Comparison of ENCODE assay signal across 21 cellular contexts in the genomic region with DNA sequence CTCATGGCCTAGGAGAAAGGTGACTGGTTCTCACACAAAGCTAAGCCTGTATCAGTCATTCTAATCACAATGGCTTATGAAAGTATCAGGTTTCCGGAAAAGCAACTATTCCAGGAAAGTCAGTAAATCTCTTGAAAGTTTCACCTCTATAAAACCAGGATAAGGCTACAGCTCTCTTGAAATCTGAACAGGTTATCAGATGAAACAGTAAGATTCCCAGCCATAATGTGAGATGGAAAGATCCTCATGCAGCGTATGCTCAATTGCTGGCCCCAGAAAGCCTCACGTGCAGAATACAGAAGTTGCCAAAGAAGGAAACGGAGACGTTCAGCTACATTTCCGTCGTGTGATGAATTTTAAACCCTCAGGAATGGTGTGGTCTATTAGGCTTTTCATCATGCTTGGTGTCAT.
A peak's percentile ranks its signal among the peaks of the same experiment; 100 is the strongest.
DNase-seq lines count a peak whose midpoint lies in the region; ATAC-seq, FAIRE-seq and TF ChIP-seq lines count a peak whose summit lies in the region.
"Had no signal": no experiment of that assay in that cellular context is flagged by ENCODE, and none has a peak within 500 bp of the region (broad histone marks: within the 10 kb centered on the region; RNA-seq: fewer than 3 reads in every experiment).

No MANE protein-coding gene starts in this region.

- TF ChIP-seq POLR2A in K562 (conservative IDR thresholded peaks at IDR 0.05) (no peak), spleen (IDR thresholded peaks at IDR 0.05) (no peak)

- intact Hi-C loops in activated CD4-positive, alpha-beta T cell treated with anti-CD3 and anti-CD28 coated beads for 36 hours (cut with DNase I, micrococcal nuclease): loop anchor here in 1 of 2 experiments (5.0 kb wide), 1 partner anchor 110 kb away; no protein-coding TSS in a partner anchor
- intact Hi-C loops in K562 (cut with micrococcal nuclease) (no loop called here), spleen (cut with DNase I; ENCODE audit: low total_unique reads) (no loop called here)

- no peaks in the 10 kb centered on the region for H3K9me3 ChIP-seq in K562 (replicated peaks; ENCODE audit: control insufficient read depth, insufficient read depth, low read depth, low read length)
- H3K9me3 ChIP-seq in neutrophil: no peaks in the 10 kb centered on the region
- no peaks in the 10 kb centered on the region for H3K9me3 ChIP-seq in spleen
- H3K9me3 ChIP-seq: body of pancreas, mucosa of descending colon had no signal

- POLR2A ChIA-PET in activated CD4-positive, alpha-beta T cell treated with anti-CD3 and anti-CD28 coated beads for 36 hours (lab: Charles Lee): no interaction called here
- POLR2A ChIA-PET in K562 (lab: Yijun Ruan, JAX): interaction anchor here (0.9 kb wide), 1 partner anchor 17 kb away, joined by 3 read pairs; no protein-coding TSS in a partner anchor

- CTCF ChIA-PET in activated CD4-positive, alpha-beta T cell treated with anti-CD3 and anti-CD28 coated beads for 36 hours (lab: Charles Lee): interaction anchor here (1.5 to 2.3 kb wide), 2 partner anchors 90 to 109 kb away, joined by 3 to 6 read pairs; a partner anchor contains a TSS
- CTCF ChIA-PET in K562 (lab: Yijun Ruan, JAX; ENCODE audit: low intra/inter-chr PET ratio): no interaction called here

- no peak overlapping the region for H3K4me2 ChIP-seq in K562 (ENCODE audit: insufficient read depth, low read length)
- H3K4me2 ChIP-seq: GM23338 had no signal

- BruUV-seq in K562 (replicated peaks; lab: Mats Ljungman, UMichigan): no TSS peak

- TF ChIP-seq EP300 in K562 (IDR thresholded peaks at IDR 0.05; ENCODE audit: low read length): no peak

- H3K4me3 ChIP-seq in K562 (no peak overlapping the region), neutrophil (ENCODE audit: low read depth in 1 of 2, low read length in 1 of 2) (no peak overlapping the region), spleen (no peak overlapping the region)
- H3K4me3 ChIP-seq: body of pancreas, GM23338, mucosa of descending colon had no signal

- H3K27me3 Mint-ChIP-seq in activated CD4-positive, alpha-beta T cell treated with anti-CD3 and anti-CD28 coated beads for 36 hours: no peaks in the 10 kb centered on the region
- H3K27me3 Mint-ChIP-seq: activated CD4-positive, alpha-beta T cell treated with anti-CD3 and anti-CD28 coated beads, Interleukin-2, amount 10 ng/mL, durations not matched to agents 7 days and 5 days; stimulated activated naive CD8-positive, alpha-beta T cell treated with anti-CD3 and anti-CD28 coated beads, Interleukin-15, Interleukin-2, amounts not matched to agents 100 ng/mL and 50 ng/mL, for 24 hours had no signal

- H3K27ac ChIP-seq in K562 (ENCODE audit: extremely low read depth, low read depth, low read length): no peak overlapping the region
- peak overlapping the region; percentile 75 for H3K27ac ChIP-seq in neutrophil
- H3K27ac ChIP-seq in spleen: peak overlapping the region in 2 of 8 donors; percentile 18 to 34
- H3K27ac ChIP-seq: body of pancreas had no signal

- no peak for FAIRE-seq in K562 (lab: Jason Lieb, UNC)
- FAIRE-seq: D721Med, GM12892 had no signal

- peaks cover 32% of the 10 kb centered on the region for H3K36me3 Mint-ChIP-seq in activated CD4-positive, alpha-beta T cell treated with anti-CD3 and anti-CD28 coated beads for 36 hours (ENCODE audit: low read depth)

- no peaks in the 10 kb centered on the region for H3K9me1 ChIP-seq in K562 (ENCODE audit: control insufficient read depth, insufficient read depth, low read length)

- no peak overlapping the region for H3K9ac ChIP-seq in K562 (ENCODE audit: insufficient read depth in 1 of 2, low read depth in 2 of 2, low read length in 2 of 2)

- H3K9me3 Mint-ChIP-seq in activated CD4-positive, alpha-beta T cell treated with anti-CD3 and anti-CD28 coated beads for 36 hours (ENCODE audit: low read depth): peaks cover 13% of the 10 kb centered on the region
- H3K9me3 Mint-ChIP-seq: GM23338 had no signal

- ATAC-seq in activated CD4-positive, alpha-beta T cell treated with anti-CD3 and anti-CD28 coated beads for 36 hours: no peak
- ATAC-seq in K562: no peak
- ATAC-seq: body of pancreas, GM23338, left cardiac atrium, mucosa of descending colon had no signal

- TF ChIP-seq RAD21 in K562 (CRISPR knock-in tag; conservative IDR thresholded peaks at IDR 0.05 in 1 of 2, IDR thresholded peaks at IDR 0.05 in 1 of 2): no peak

- 3% methylated on average over 7 of the region's 7 CpGs for WGBS in K562 (ENCODE audit: insufficient coverage, low coverage, missing lambda C conversion rate)
- WGBS in spleen, 5 donors: 58 to 84% (median 70%) methylated on average over 7 of the region's 7 CpGs

- H3K36me3 ChIP-seq in K562 (ENCODE audit: control insufficient read depth, insufficient read depth, low read length): no peaks in the 10 kb centered on the region
- H3K36me3 ChIP-seq in neutrophil: no peaks in the 10 kb centered on the region
- H3K36me3 ChIP-seq in spleen: no peaks in the 10 kb centered on the region

- H3K4me1 ChIP-seq in K562 (replicated peaks in 1 of 2; ENCODE audit: control insufficient read depth in 2 of 2, insufficient read depth in 2 of 2, low read length in 2 of 2) (peaks cover 0 to 4% of the 10 kb centered on the region in 2 experiments; a peak in 3 of 5 replicates), neutrophil (ENCODE audit: control insufficient read depth in 1 of 2, insufficient read depth in 1 of 2, low read depth in 1 of 2, low read length in 1 of 2) (peaks cover 19 to 29% of the 10 kb centered on the region in 2 experiments), spleen (peaks cover 5 to 50% (median 23%) of the 10 kb centered on the region in 6 donors)

- in situ Hi-C loops in K562 (cut with MboI): no loop called here

- H2AFZ ChIP-seq in K562 (ENCODE audit: low read depth, low read length): no peak overlapping the region
- H2AFZ ChIP-seq: GM23338 had no signal

- DNase-seq in activated CD4-positive, alpha-beta T cell treated with anti-CD3 and anti-CD28 coated beads for 36 hours: no peak
- no peak for DNase-seq in activated CD4-positive, alpha-beta T cell treated with anti-CD3 and anti-CD28 coated beads, Interleukin-2, amount 50 U/mL, for 1 hour
- DNase-seq in MV-4-11 (lab: John Stamatoyannopoulos, UW): peak; percentile 66
- DNase-seq in K562 (ENCODE audit: extremely low read depth in 1 of 4, low spot score in 3 of 4): no peak
- no peak for DNase-seq in T1000 (lab: John Stamatoyannopoulos, UW)
- no peak for DNase-seq in spleen
- DNase-seq in NCI-H748 treated with DMSO at 0.1 percent for 48 hours (lab: John Stamatoyannopoulos, UW): no peak
- DNase-seq: activated CD4-positive, alpha-beta T cell treated with anti-CD3 and anti-CD28 coated beads, Interleukin-2, amount 10 ng/mL, durations not matched to agents 7 days and 5 days; activated effector memory CD4-positive, alpha-beta T cell treated with Interleukin-2 at 50 U/mL for 16 hours; body of pancreas; GDM1; hypothalamus; left cardiac atrium; mucosa of descending colon; NCI-H187; NCI-H526 treated with DMSO at 0.1 percent for 48 hours had no signal

- H3K27me3 ChIP-seq in K562 (ENCODE audit: control insufficient read depth in 2 of 2, insufficient read depth in 2 of 2, low read length in 2 of 2) (no peaks in the 10 kb centered on the region; a peak in 1 of 5 replicates), neutrophil (no peaks in the 10 kb centered on the region), spleen (replicated peaks in 1 of 7) (no peaks in the 10 kb centered on the region)
- H3K27me3 ChIP-seq: body of pancreas had no signal

- TF ChIP-seq CTCF in K562 (IDR thresholded peaks at IDR 0.05 in 2 of 3, conservative IDR thresholded peaks at IDR 0.05 in 1 of 3; ENCODE audit: insufficient read depth in 2 of 3, low read depth in 1 of 3, low read length in 3 of 3): no peak
- TF ChIP-seq CTCF in neutrophil (IDR thresholded peaks at IDR 0.05): no peak
- no peak for TF ChIP-seq CTCF in spleen (IDR thresholded peaks at IDR 0.05 in 8 of 11, conservative IDR thresholded peaks at IDR 0.05 in 3 of 11)

- no peaks in the 10 kb centered on the region for H3K79me2 ChIP-seq in K562 (ENCODE audit: control insufficient read depth, insufficient read depth, low read length)

- H4K20me1 ChIP-seq in K562 (replicated peaks; ENCODE audit: control insufficient read depth, insufficient read depth, low read length): no peaks in the 10 kb centered on the region

- peaks cover 63% of the 10 kb centered on the region for H3K4me1 Mint-ChIP-seq in activated CD4-positive, alpha-beta T cell treated with anti-CD3 and anti-CD28 coated beads for 36 hours
- H3K4me1 Mint-ChIP-seq: GM23338 had no signal

- H3K27ac Mint-ChIP-seq in activated CD4-positive, alpha-beta T cell treated with anti-CD3 and anti-CD28 coated beads for 36 hours: peak overlapping the region; percentile 87
- H3K27ac Mint-ChIP-seq: GM23338; stimulated activated naive CD8-positive, alpha-beta T cell treated with anti-CD3 and anti-CD28 coated beads, Interleukin-15, Interleukin-2, amounts not matched to agents 100 ng/mL and 50 ng/mL, for 24 hours had no signal

- H3K4me3 Mint-ChIP-seq in activated CD4-positive, alpha-beta T cell treated with anti-CD3 and anti-CD28 coated beads for 36 hours: no peak overlapping the region
- H3K4me3 Mint-ChIP-seq: activated CD4-positive, alpha-beta T cell treated with anti-CD3 and anti-CD28 coated beads, Interleukin-2, amount 10 ng/mL, durations not matched to agents 7 days and 5 days; GM23338; stimulated activated naive CD8-positive, alpha-beta T cell treated with anti-CD3 and anti-CD28 coated beads, Interleukin-15, Interleukin-2, amounts not matched to agents 100 ng/mL and 50 ng/mL, for 24 hours had no signal

TF ChIP-seq in K562, 482 proteins besides CTCF, POLR2A, EP300 and RAD21 (continues in another document):
- peak; percentile 55 for TF ChIP-seq BHLHE40 (IDR thresholded peaks at IDR 0.05; ENCODE audit: low read length)
- no peak for TF ChIP-seq ZNF444 (CRISPR knock-in tag; IDR thresholded peaks at IDR 0.05)
- TF ChIP-seq CEBPG (CRISPR knock-in tag; IDR thresholded peaks at IDR 0.05): no peak
- TF ChIP-seq CEBPG (tag; conservative IDR thresholded peaks at IDR 0.05 in 1 of 2, IDR thresholded peaks at IDR 0.05 in 1 of 2): no peak
- TF ChIP-seq SOX6 (IDR thresholded peaks at IDR 0.05): 0 out of 2 replicates have a peak, but pooled peaks have one; percentile 15
- no peak for TF ChIP-seq DIDO1 (tag; IDR thresholded peaks at IDR 0.05; ENCODE audit: low read depth)
- no peak for TF ChIP-seq NONO (IDR thresholded peaks at IDR 0.05; ENCODE audit: low read depth in 2 of 2, low read length in 1 of 2)
- no peak for TF ChIP-seq ZNF668 (CRISPR knock-in tag; IDR thresholded peaks at IDR 0.05)
- no peak for TF ChIP-seq SRF (CRISPR knock-in tag; IDR thresholded peaks at IDR 0.05)
- no peak for TF ChIP-seq RCOR1 (IDR thresholded peaks at IDR 0.05; ENCODE audit: borderline replicate concordance in 1 of 2, low read depth in 2 of 2, low read length in 2 of 2)
